9 cellular contexts compared by ENCODE assay signal in the genomic region with DNA sequence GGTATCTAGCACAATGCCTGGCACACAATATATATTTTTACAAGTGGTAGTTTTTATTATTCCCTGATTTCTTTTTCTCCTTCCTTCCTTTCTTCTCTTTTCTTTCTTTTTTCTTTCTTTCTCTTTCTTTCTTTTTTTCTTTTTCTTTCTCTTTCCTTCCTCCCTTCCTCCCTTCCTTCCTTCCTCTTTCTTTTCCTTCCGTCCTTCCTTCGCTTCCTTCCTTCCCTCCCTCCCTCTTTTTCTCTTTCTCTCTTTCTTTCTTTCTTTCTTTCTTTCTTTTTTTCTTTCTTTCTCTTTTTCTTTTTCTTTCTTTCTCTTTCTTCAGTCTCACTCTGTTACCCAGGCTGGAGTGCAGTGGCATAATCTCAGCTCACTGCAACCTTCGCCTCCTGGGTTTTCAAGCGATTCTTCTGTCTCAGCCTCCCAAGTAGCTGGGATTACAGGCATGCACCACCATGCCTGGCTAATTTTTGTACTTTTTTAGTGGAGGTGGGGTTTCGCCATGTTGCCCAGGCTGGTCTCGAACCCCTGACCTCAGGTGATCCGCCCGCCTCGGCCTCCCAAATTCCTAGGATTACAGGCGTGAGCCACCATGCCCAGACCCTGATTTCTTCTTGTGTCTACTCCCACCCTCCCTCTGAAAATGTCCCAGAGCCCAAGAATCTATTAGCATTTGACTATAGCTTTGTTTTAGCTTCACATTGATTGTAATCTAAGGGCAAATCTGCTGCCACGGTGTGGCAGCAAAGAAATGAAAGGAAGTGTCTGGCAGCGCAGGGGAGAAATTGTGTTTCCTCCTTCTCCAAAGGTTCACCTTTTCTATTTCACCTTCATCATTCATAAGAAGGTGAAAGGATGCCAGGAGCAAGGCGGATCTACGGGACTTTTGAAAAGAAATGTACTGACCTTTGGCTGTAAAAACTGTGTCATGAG. TPM values are rescaled to one million over a fixed set of nuclear protein-coding genes. Genes with fewer than 3 reads are reported as not detected.
DNase-seq lines count a peak whose midpoint lies in the region; ATAC-seq, FAIRE-seq and TF ChIP-seq lines count a peak whose summit lies in the region.
"Had no signal": no experiment of that assay in that cellular context is flagged by ENCODE, and none has a peak within 500 bp of the region (broad histone marks: within the 10 kb centered on the region; RNA-seq: fewer than 3 reads in every experiment).

No MANE protein-coding gene starts in this region.

- H3F3A ChIP-seq in Loucy (ENCODE audit: low read depth) = no peaks in the 10 kb centered on the region

- no peaks in the 10 kb centered on the region for H3K79me2 ChIP-seq in Loucy (ENCODE audit: insufficient read depth, low read length)

- DNase-seq in right atrium auricular region (ENCODE audit: low spot score) (no peak), left cardiac atrium (no peak), foreskin keratinocyte (peak in 1 of 2 donors; percentile 18), upper lobe of right lung (no peak), NCI-H1417 (lab: John Stamatoyannopoulos, UW) (no peak), urothelium cell line (ENCODE audit: low spot score) (no peak)

- no peak overlapping the region for H3K4me2 ChIP-seq in Loucy (ENCODE audit: low read depth, low read length, poor library complexity, severe bottlenecking)

- no peaks in the 10 kb centered on the region for H3K9me2 ChIP-seq in Loucy (replicated peaks; ENCODE audit: low read depth, low read length)

- no peak overlapping the region for H3K9ac ChIP-seq in Loucy (ENCODE audit: low read depth, low read length, poor library complexity, severe bottlenecking)

- no peaks in the 10 kb centered on the region for H3K27me3 ChIP-seq in right atrium auricular region
- H3K27me3 ChIP-seq in Loucy (ENCODE audit: insufficient read depth, low read length, poor library complexity, severe bottlenecking) = no peaks in the 10 kb centered on the region
- H3K27me3 ChIP-seq in foreskin keratinocyte = no peaks in the 10 kb centered on the region
- no peaks in the 10 kb centered on the region for H3K27me3 ChIP-seq in upper lobe of right lung
- H3K27me3 ChIP-seq: cardiac muscle cell had no signal

- ATAC-seq in left cardiac atrium (no peak), foreskin keratinocyte (peak; percentile 26), upper lobe of right lung (no peak), GM19328 (IDR thresholded peaks at IDR 0.05; ENCODE audit: unreplicated experiment) (no peak)

- intact Hi-C loops in left cardiac atrium (cut with DNase I) = no loop called here
- intact Hi-C loops in upper lobe of right lung (cut with DNase I) = no loop called here

- no peak for FAIRE-seq in urothelium cell line (lab: Jason Lieb, UNC)

- H3K27ac ChIP-seq in right atrium auricular region (peak overlapping the region; percentile 44 to 69), foreskin keratinocyte (peak overlapping the region; percentile 31), upper lobe of right lung (peak overlapping the region; percentile 37)
- H3K27ac ChIP-seq: cardiac muscle cell had no signal

- H2AFZ ChIP-seq in Loucy (ENCODE audit: low read length) = 0 out of 2 replicates have a peak overlapping the region, but pooled peaks have one; percentile 36

- H3K4me1 ChIP-seq in right atrium auricular region (peaks cover 0 to 24% of the 10 kb centered on the region in 2 donors), Loucy (ENCODE audit: insufficient read depth, low read length, poor library complexity, severe bottlenecking) (no peaks in the 10 kb centered on the region), foreskin keratinocyte (no peaks in the 10 kb centered on the region), upper lobe of right lung (peaks cover 27% of the 10 kb centered on the region)

- TF ChIP-seq CTCF in right atrium auricular region (IDR thresholded peaks at IDR 0.05) = no peak
- TF ChIP-seq CTCF in Loucy (conservative IDR thresholded peaks at IDR 0.05; ENCODE audit: low read length) = no peak
- TF ChIP-seq CTCF in foreskin keratinocyte (conservative IDR thresholded peaks at IDR 0.05) = peak; percentile 40
- TF ChIP-seq CTCF in upper lobe of right lung (IDR thresholded peaks at IDR 0.05) = no peak

- H3K4me3 ChIP-seq in right atrium auricular region = peak overlapping the region in 1 of 2 donors; percentile 13
- no peak overlapping the region for H3K4me3 ChIP-seq in Loucy (ENCODE audit: low read length, poor library complexity, severe bottlenecking)
- H3K4me3 ChIP-seq in upper lobe of right lung = no peak overlapping the region
- H3K4me3 ChIP-seq: cardiac muscle cell had no signal

- H3K36me3 ChIP-seq in right atrium auricular region (no peaks in the 10 kb centered on the region), Loucy (ENCODE audit: insufficient read depth, low read length) (no peaks in the 10 kb centered on the region), upper lobe of right lung (no peaks in the 10 kb centered on the region)
- H3K36me3 ChIP-seq: cardiac muscle cell had no signal

- H4K20me1 ChIP-seq in Loucy (ENCODE audit: insufficient read depth, low read length, poor library complexity, severe bottlenecking) = no peaks in the 10 kb centered on the region

- no peaks in the 10 kb centered on the region for H3K9me3 ChIP-seq in right atrium auricular region
- no peaks in the 10 kb centered on the region for H3K9me3 ChIP-seq in Loucy (ENCODE audit: insufficient read depth, low read depth, low read length)
- H3K9me3 ChIP-seq in upper lobe of right lung = no peaks in the 10 kb centered on the region

RNA-seq across cellular contexts. Expression of a gene that starts 19.9 kb away (rescaled TPM):
- total RNA-seq in right atrium auricular region (1 to 10 TPM; 8.6 to 9.2 TPM), left cardiac atrium (10 to 100 TPM; 10.1 to 14.8 TPM), foreskin keratinocyte (14.7 and 17.2 TPM in 2 replicates), upper lobe of right lung (17.3 TPM)
- polyA plus RNA-seq in foreskin keratinocyte = 5.0 and 7.0 TPM in 2 replicates

RNA-seq across cellular contexts. Expression of a gene that starts 47.5 kb away (rescaled TPM):
- total RNA-seq in right atrium auricular region (10 to 100 TPM in 1 of 2 donors, 1 to 10 TPM in 1; 8.6 to 12.7 TPM), left cardiac atrium (10 to 100 TPM; 10.8 to 14.7 TPM), foreskin keratinocyte (25.5 and 26.1 TPM in 2 replicates), upper lobe of right lung (22.1 TPM)
- 10.9 and 13.5 TPM in 2 replicates for polyA plus RNA-seq in foreskin keratinocyte

RNA-seq across cellular contexts. Expression of a gene that starts 47.6 kb away (rescaled TPM):
- total RNA-seq in right atrium auricular region = 1 to 10 TPM; 4.5 to 7.1 TPM
- 1 to 10 TPM; 3.6 to 8.4 TPM for total RNA-seq in left cardiac atrium
- 15.7 and 17.8 TPM in 2 replicates for total RNA-seq in foreskin keratinocyte
- polyA plus RNA-seq in foreskin keratinocyte = 3.6 and 5.2 TPM in 2 replicates
- total RNA-seq in upper lobe of right lung = 8.4 TPM
